9 cellular contexts compared by ENCODE assay signal in genomic region chr2:67559156-67559555, GRCh38.
"Had no signal": no experiment of that assay in that cellular context is flagged by ENCODE, and none has a peak within 500 bp of the region (broad histone marks: within the 10 kb centered on the region; RNA-seq: fewer than 3 reads in every experiment).

No MANE protein-coding gene starts in this region.

- FAIRE-seq: H1, H54, HepG2, K562 had no signal

- ATAC-seq: GM23338, HepG2, K562 had no signal

- H3K27ac ChIP-seq: HL-60 had no signal

- H3K4me1 Mint-ChIP-seq: GM23338, H9 had no signal

- H3K4me2 ChIP-seq: GM23338 had no signal

- H2AFZ ChIP-seq: GM23338 had no signal

- H3K27ac Mint-ChIP-seq: GM23338, H9 had no signal

- H3K9me3 Mint-ChIP-seq: GM23338, H9 had no signal

- H3K4me3 ChIP-seq: GM23338, K562 had no signal

- H3K4me3 Mint-ChIP-seq: GM23338, H9 had no signal

- DNase-seq: H9, HCEC 1CT, KG1 had no signal
